ENCODE assay signal across 1 cellular context in genomic region chr3:14144423-14145075, GRCh38.
TF ChIP-seq lines count a peak whose summit lies in the region.

No MANE protein-coding gene starts in this region.

TF ChIP-seq in K562, 482 proteins besides CTCF, POLR2A, EP300 and RAD21 (continued from another document and continues in another):
- TF ChIP-seq ESRRA (IDR thresholded peaks at IDR 0.05; ENCODE audit: borderline replicate concordance, low read depth) (no peak), ETV6 (IDR thresholded peaks at IDR 0.05; ENCODE audit: borderline replicate concordance in 1 of 2, low read depth in 2 of 2, low read length in 1 of 2) (no peak), ETV6 (CRISPR knock-in tag; IDR thresholded peaks at IDR 0.05; ENCODE audit: borderline replicate concordance) (no peak), MYNN (IDR thresholded peaks at IDR 0.05) (peak; percentile 44; the same call in 1 of the 2 replicates), MYNN (CRISPR knock-in tag; IDR thresholded peaks at IDR 0.05) (no peak), L3MBTL2 (IDR thresholded peaks at IDR 0.05) (no peak), BCOR (IDR thresholded peaks at IDR 0.05) (no peak), TRIM24 (IDR thresholded peaks at IDR 0.05) (peak in 1 of 2 experiments; percentile 28; a peak in 1 of 4 replicates), SMAD4 (CRISPR knock-in tag; conservative IDR thresholded peaks at IDR 0.05) (no peak), BRD4 (IDR thresholded peaks at IDR 0.05) (no peak), RFX1 (IDR thresholded peaks at IDR 0.05) (peak; percentile 99), ZC3H11A (IDR thresholded peaks at IDR 0.05; ENCODE audit: low read depth, low read length) (no peak), ARID3A (IDR thresholded peaks at IDR 0.05; ENCODE audit: borderline replicate concordance, low read depth, low read length) (peak; percentile 84; the same call in 1 of the 2 replicates), ZNF253 (CRISPR knock-in tag; conservative IDR thresholded peaks at IDR 0.05) (no peak), FOS (IDR thresholded peaks at IDR 0.05; ENCODE audit: extremely low read depth, insufficient read length) (peak; percentile 76), ZNF133 (CRISPR knock-in tag; IDR thresholded peaks at IDR 0.05) (no peak), DMBX1 (CRISPR knock-in tag; IDR thresholded peaks at IDR 0.05; ENCODE audit: borderline replicate concordance) (no peak), CHCHD3 (CRISPR knock-in tag; IDR thresholded peaks at IDR 0.05) (no peak), ZKSCAN8 (CRISPR knock-in tag; IDR thresholded peaks at IDR 0.05) (no peak), PYGO2 (tag; IDR thresholded peaks at IDR 0.05) (no peak), DACH1 (IDR thresholded peaks at IDR 0.05; ENCODE audit: partially characterized antibody) (no peak), JUNB (CRISPR knock-in tag; conservative IDR thresholded peaks at IDR 0.05) (no peak), JUN (IDR thresholded peaks at IDR 0.05; ENCODE audit: borderline replicate concordance, low read depth, low read length) (peak; percentile 97), JUN (CRISPR knock-in tag; IDR thresholded peaks at IDR 0.05; ENCODE audit: borderline replicate concordance) (no peak), PHF8 (IDR thresholded peaks at IDR 0.05; ENCODE audit: borderline replicate concordance, low read length) (no peak), MBD2 (IDR thresholded peaks at IDR 0.05; ENCODE audit: borderline replicate concordance, low read depth) (0 out of 2 replicates have a peak, but pooled peaks have one; percentile 34), RBM14 (IDR thresholded peaks at IDR 0.05; ENCODE audit: borderline replicate concordance, insufficient read depth, low read depth, low read length) (no peak), IRF2 (CRISPR knock-in tag; IDR thresholded peaks at IDR 0.05) (no peak), ZNF212 (CRISPR knock-in tag; IDR thresholded peaks at IDR 0.05) (no peak), SNIP1 (IDR thresholded peaks at IDR 0.05; ENCODE audit: low read depth) (no peak), SRSF3 (IDR thresholded peaks at IDR 0.05; ENCODE audit: insufficient read depth, low read length) (no peak), RNF2 (IDR thresholded peaks at IDR 0.05) (no peak), GABPB2 (CRISPR knock-in tag; conservative IDR thresholded peaks at IDR 0.05) (no peak), SRSF9 (IDR thresholded peaks at IDR 0.05; ENCODE audit: borderline replicate concordance, low read depth, low read length) (no peak), TAL1 (IDR thresholded peaks at IDR 0.05) (no peak), PRMT5 (CRISPR knock-in tag; IDR thresholded peaks at IDR 0.05) (no peak), PURB (CRISPR knock-in tag; IDR thresholded peaks at IDR 0.05; ENCODE audit: low read depth) (no peak), ZNF408 (CRISPR knock-in tag; IDR thresholded peaks at IDR 0.05; ENCODE audit: low read depth) (no peak), SIN3A (IDR thresholded peaks at IDR 0.05; ENCODE audit: borderline replicate concordance in 2 of 2, control insufficient read depth in 1 of 2, low read depth in 2 of 2, low read length in 2 of 2) (no peak), PCBP2 (IDR thresholded peaks at IDR 0.05; ENCODE audit: low read depth, low read length, poor library complexity, severe bottlenecking) (no peak), ZNF24 (IDR thresholded peaks at IDR 0.05) (no peak), MCM5 (IDR thresholded peaks at IDR 0.05; ENCODE audit: low read depth) (no peak), KLF10 (CRISPR knock-in tag; IDR thresholded peaks at IDR 0.05) (no peak), SMAD3 (CRISPR knock-in tag; conservative IDR thresholded peaks at IDR 0.05) (no peak), RBBP5 (IDR thresholded peaks at IDR 0.05; ENCODE audit: borderline replicate concordance, insufficient read depth, low read length, poor library complexity, severe bottlenecking) (peak; percentile 40), CXXC5 (CRISPR knock-in tag; IDR thresholded peaks at IDR 0.05) (no peak)
- TF ChIP-seq, protein P1, sequence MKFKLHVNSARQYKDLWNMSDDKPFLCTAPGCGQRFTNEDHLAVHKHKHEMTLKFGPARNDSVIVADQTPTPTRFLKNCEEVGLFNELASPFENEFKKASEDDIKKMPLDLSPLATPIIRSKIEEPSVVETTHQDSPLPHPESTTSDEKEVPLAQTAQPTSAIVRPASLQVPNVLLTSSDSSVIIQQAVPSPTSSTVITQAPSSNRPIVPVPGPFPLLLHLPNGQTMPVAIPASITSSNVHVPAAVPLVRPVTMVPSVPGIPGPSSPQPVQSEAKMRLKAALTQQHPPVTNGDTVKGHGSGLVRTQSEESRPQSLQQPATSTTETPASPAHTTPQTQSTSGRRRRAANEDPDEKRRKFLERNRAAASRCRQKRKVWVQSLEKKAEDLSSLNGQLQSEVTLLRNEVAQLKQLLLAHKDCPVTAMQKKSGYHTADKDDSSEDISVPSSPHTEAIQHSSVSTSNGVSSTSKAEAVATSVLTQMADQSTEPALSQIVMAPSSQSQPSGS (CRISPR knock-in tag; IDR thresholded peaks at IDR 0.05) = no peak
- TF ChIP-seq, protein P2, sequence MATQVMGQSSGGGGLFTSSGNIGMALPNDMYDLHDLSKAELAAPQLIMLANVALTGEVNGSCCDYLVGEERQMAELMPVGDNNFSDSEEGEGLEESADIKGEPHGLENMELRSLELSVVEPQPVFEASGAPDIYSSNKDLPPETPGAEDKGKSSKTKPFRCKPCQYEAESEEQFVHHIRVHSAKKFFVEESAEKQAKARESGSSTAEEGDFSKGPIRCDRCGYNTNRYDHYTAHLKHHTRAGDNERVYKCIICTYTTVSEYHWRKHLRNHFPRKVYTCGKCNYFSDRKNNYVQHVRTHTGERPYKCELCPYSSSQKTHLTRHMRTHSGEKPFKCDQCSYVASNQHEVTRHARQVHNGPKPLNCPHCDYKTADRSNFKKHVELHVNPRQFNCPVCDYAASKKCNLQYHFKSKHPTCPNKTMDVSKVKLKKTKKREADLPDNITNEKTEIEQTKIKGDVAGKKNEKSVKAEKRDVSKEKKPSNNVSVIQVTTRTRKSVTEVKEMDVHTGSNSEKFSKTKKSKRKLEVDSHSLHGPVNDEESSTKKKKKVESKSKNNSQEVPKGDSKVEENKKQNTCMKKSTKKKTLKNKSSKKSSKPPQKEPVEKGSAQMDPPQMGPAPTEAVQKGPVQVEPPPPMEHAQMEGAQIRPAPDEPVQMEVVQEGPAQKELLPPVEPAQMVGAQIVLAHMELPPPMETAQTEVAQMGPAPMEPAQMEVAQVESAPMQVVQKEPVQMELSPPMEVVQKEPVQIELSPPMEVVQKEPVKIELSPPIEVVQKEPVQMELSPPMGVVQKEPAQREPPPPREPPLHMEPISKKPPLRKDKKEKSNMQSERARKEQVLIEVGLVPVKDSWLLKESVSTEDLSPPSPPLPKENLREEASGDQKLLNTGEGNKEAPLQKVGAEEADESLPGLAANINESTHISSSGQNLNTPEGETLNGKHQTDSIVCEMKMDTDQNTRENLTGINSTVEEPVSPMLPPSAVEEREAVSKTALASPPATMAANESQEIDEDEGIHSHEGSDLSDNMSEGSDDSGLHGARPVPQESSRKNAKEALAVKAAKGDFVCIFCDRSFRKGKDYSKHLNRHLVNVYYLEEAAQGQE (CRISPR knock-in tag; IDR thresholded peaks at IDR 0.05; ENCODE audit: low read depth) = no peak
- TF ChIP-seq, protein P3, sequence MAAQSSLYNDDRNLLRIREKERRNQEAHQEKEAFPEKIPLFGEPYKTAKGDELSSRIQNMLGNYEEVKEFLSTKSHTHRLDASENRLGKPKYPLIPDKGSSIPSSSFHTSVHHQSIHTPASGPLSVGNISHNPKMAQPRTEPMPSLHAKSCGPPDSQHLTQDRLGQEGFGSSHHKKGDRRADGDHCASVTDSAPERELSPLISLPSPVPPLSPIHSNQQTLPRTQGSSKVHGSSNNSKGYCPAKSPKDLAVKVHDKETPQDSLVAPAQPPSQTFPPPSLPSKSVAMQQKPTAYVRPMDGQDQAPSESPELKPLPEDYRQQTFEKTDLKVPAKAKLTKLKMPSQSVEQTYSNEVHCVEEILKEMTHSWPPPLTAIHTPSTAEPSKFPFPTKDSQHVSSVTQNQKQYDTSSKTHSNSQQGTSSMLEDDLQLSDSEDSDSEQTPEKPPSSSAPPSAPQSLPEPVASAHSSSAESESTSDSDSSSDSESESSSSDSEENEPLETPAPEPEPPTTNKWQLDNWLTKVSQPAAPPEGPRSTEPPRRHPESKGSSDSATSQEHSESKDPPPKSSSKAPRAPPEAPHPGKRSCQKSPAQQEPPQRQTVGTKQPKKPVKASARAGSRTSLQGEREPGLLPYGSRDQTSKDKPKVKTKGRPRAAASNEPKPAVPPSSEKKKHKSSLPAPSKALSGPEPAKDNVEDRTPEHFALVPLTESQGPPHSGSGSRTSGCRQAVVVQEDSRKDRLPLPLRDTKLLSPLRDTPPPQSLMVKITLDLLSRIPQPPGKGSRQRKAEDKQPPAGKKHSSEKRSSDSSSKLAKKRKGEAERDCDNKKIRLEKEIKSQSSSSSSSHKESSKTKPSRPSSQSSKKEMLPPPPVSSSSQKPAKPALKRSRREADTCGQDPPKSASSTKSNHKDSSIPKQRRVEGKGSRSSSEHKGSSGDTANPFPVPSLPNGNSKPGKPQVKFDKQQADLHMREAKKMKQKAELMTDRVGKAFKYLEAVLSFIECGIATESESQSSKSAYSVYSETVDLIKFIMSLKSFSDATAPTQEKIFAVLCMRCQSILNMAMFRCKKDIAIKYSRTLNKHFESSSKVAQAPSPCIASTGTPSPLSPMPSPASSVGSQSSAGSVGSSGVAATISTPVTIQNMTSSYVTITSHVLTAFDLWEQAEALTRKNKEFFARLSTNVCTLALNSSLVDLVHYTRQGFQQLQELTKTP (IDR thresholded peaks at IDR 0.05; ENCODE audit: low read depth in 1 of 2, partially characterized antibody in 2 of 2) = no peak
- TF ChIP-seq, protein P4, sequence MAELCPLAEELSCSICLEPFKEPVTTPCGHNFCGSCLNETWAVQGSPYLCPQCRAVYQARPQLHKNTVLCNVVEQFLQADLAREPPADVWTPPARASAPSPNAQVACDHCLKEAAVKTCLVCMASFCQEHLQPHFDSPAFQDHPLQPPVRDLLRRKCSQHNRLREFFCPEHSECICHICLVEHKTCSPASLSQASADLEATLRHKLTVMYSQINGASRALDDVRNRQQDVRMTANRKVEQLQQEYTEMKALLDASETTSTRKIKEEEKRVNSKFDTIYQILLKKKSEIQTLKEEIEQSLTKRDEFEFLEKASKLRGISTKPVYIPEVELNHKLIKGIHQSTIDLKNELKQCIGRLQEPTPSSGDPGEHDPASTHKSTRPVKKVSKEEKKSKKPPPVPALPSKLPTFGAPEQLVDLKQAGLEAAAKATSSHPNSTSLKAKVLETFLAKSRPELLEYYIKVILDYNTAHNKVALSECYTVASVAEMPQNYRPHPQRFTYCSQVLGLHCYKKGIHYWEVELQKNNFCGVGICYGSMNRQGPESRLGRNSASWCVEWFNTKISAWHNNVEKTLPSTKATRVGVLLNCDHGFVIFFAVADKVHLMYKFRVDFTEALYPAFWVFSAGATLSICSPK (IDR thresholded peaks at IDR 0.05; ENCODE audit: borderline replicate concordance) = no peak
- TF ChIP-seq, protein P5, sequence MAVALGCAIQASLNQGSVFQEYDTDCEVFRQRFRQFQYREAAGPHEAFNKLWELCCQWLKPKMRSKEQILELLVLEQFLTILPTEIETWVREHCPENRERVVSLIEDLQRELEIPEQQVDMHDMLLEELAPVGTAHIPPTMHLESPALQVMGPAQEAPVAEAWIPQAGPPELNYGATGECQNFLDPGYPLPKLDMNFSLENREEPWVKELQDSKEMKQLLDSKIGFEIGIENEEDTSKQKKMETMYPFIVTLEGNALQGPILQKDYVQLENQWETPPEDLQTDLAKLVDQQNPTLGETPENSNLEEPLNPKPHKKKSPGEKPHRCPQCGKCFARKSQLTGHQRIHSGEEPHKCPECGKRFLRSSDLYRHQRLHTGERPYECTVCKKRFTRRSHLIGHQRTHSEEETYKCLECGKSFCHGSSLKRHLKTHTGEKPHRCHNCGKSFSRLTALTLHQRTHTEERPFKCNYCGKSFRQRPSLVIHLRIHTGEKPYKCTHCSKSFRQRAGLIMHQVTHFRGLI (CRISPR knock-in tag; IDR thresholded peaks at IDR 0.05) = no peak
- TF ChIP-seq, protein P6, sequence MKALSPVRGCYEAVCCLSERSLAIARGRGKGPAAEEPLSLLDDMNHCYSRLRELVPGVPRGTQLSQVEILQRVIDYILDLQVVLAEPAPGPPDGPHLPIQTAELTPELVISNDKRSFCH (CRISPR knock-in tag; IDR thresholded peaks at IDR 0.05) = no peak
- TF ChIP-seq, protein P6 (tag; IDR thresholded peaks at IDR 0.05) = no peak
- TF ChIP-seq, protein P7, sequence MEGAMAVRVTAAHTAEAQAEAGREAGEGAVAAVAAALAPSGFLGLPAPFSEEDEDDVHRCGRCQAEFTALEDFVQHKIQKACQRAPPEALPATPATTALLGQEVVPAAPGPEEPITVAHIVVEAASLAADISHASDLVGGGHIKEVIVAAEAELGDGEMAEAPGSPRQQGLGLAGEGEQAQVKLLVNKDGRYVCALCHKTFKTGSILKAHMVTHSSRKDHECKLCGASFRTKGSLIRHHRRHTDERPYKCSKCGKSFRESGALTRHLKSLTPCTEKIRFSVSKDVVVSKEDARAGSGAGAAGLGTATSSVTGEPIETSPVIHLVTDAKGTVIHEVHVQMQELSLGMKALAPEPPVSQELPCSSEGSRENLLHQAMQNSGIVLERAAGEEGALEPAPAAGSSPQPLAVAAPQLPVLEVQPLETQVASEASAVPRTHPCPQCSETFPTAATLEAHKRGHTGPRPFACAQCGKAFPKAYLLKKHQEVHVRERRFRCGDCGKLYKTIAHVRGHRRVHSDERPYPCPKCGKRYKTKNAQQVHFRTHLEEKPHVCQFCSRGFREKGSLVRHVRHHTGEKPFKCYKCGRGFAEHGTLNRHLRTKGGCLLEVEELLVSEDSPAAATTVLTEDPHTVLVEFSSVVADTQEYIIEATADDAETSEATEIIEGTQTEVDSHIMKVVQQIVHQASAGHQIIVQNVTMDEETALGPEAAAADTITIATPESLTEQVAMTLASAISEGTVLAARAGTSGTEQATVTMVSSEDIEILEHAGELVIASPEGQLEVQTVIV (CRISPR knock-in tag; IDR thresholded peaks at IDR 0.05; ENCODE audit: borderline replicate concordance) = no peak
